24 cellular contexts compared by ENCODE assay signal in genomic region chr1:91745649-91746383, GRCh38.
DNase-seq lines count a peak whose midpoint lies in the region; ATAC-seq, FAIRE-seq and TF ChIP-seq lines count a peak whose summit lies in the region.
"Had no signal": no experiment of that assay in that cellular context is flagged by ENCODE, and none has a peak within 500 bp of the region (broad histone marks: within the 10 kb centered on the region; RNA-seq: fewer than 3 reads in every experiment).

No MANE protein-coding gene starts in this region.

- H3K36me3 ChIP-seq in K562 (ENCODE audit: control insufficient read depth, insufficient read depth, low read length) (no peaks in the 10 kb centered on the region; the same call in 1 of the 3 replicates), prostate gland (no peaks in the 10 kb centered on the region), tibial nerve (peaks cover 0 to 6% (median 0%) of the 10 kb centered on the region in 3 donors), Caco-2 (ENCODE audit: control insufficient read depth, insufficient read depth, low read length) (no peaks in the 10 kb centered on the region)
- H3K36me3 ChIP-seq: Peyer's patch had no signal

- CTCF ChIA-PET in K562 (lab: Yijun Ruan, JAX; ENCODE audit: low intra/inter-chr PET ratio) = no interaction called here
- CTCF ChIA-PET in Caco-2 (lab: Charles Lee) = no interaction called here

- peaks cover 10% of the 10 kb centered on the region; the same call in 1 of the 2 replicates for H3K9me3 ChIP-seq in K562 (replicated peaks; ENCODE audit: control insufficient read depth, insufficient read depth, low read depth, low read length)
- no peaks in the 10 kb centered on the region for H3K9me3 ChIP-seq in prostate gland
- peaks cover 0 to 4% (median 0%) of the 10 kb centered on the region in 4 donors for H3K9me3 ChIP-seq in tibial nerve
- H3K9me3 ChIP-seq in Caco-2 = no peaks in the 10 kb centered on the region
- H3K9me3 ChIP-seq: Peyer's patch, psoas muscle had no signal

- no peaks in the 10 kb centered on the region for H3K27me3 ChIP-seq in K562 (ENCODE audit: control insufficient read depth in 2 of 2, insufficient read depth in 2 of 2, low read length in 2 of 2)
- no peaks in the 10 kb centered on the region for H3K27me3 ChIP-seq in foreskin keratinocyte
- H3K27me3 ChIP-seq in prostate gland (replicated peaks; ENCODE audit: insufficient read depth) = no peaks in the 10 kb centered on the region
- no peaks in the 10 kb centered on the region for H3K27me3 ChIP-seq in tibial nerve
- H3K27me3 ChIP-seq in Caco-2 (replicated peaks; ENCODE audit: control insufficient read depth, insufficient read depth, low read length) = no peaks in the 10 kb centered on the region
- H3K27me3 ChIP-seq: BLaER1, Peyer's patch had no signal

- H4K20me1 ChIP-seq in K562 (replicated peaks; ENCODE audit: control insufficient read depth, insufficient read depth, low read length) = no peaks in the 10 kb centered on the region
- H4K20me1 ChIP-seq: BLaER1 had no signal

- no peak overlapping the region for H2AFZ ChIP-seq in K562 (ENCODE audit: low read depth, low read length)

- intact Hi-C loops in K562 (cut with micrococcal nuclease) (no loop called here), prostate gland (cut with DNase I) (no loop called here), Caco-2 (cut with micrococcal nuclease; ENCODE audit: unreplicated experiment) (no loop called here)

- ATAC-seq in K562 = no peak
- peak; percentile 91 for ATAC-seq in foreskin keratinocyte
- ATAC-seq in GM21825 (IDR thresholded peaks at IDR 0.05; ENCODE audit: unreplicated experiment) = no peak
- ATAC-seq: activated CD8-positive, alpha-beta T cell treated with anti-CD3 and anti-CD28 coated beads for 36 hours; effector memory CD8-positive, alpha-beta T cell; stimulated activated naive CD8-positive, alpha-beta T cell treated with anti-CD3 and anti-CD28 coated beads, Interleukin-15, amount 100 ng/mL, for 72 hours had no signal

- in situ Hi-C loops in K562 (cut with MboI) = no loop called here

- no peak overlapping the region for H3K4me3 Mint-ChIP-seq in Caco-2 (ENCODE audit: unreplicated experiment)
- H3K4me3 Mint-ChIP-seq: activated CD8-positive, alpha-beta T cell treated with anti-CD3 and anti-CD28 coated beads for 36 hours; effector memory CD8-positive, alpha-beta T cell; stimulated activated naive CD8-positive, alpha-beta T cell treated with anti-CD3 and anti-CD28 coated beads, Interleukin-15, amount 100 ng/mL, for 72 hours had no signal

- H3K36me3 Mint-ChIP-seq in Caco-2 (ENCODE audit: insufficient read depth, unreplicated experiment) = no peaks in the 10 kb centered on the region

- no peak overlapping the region for H3K4me2 ChIP-seq in K562 (ENCODE audit: insufficient read depth, low read length)
- H3K4me2 ChIP-seq: BLaER1, smooth muscle cell had no signal

- H3K9me1 ChIP-seq in K562 (ENCODE audit: control insufficient read depth, insufficient read depth, low read length) = no peaks in the 10 kb centered on the region

- TF ChIP-seq POLR2A in K562 (conservative IDR thresholded peaks at IDR 0.05) (no peak), prostate gland (IDR thresholded peaks at IDR 0.05) (no peak), tibial nerve (IDR thresholded peaks at IDR 0.05) (no peak)

- H3K27ac ChIP-seq in 22Rv1 (peak overlapping the region; percentile 40; the same call in 1 of the 2 replicates), K562 (ENCODE audit: extremely low read depth, low read depth, low read length) (no peak overlapping the region), foreskin keratinocyte (peak overlapping the region; percentile 26), prostate gland (peak overlapping the region; percentile 66 to 72), tibial nerve (peak overlapping the region in 2 of 4 donors; percentile 42 to 84)
- H3K27ac ChIP-seq: BLaER1 had no signal

- no peaks in the 10 kb centered on the region for H3K27me3 Mint-ChIP-seq in Caco-2 (ENCODE audit: insufficient read depth, unreplicated experiment)
- H3K27me3 Mint-ChIP-seq: activated CD8-positive, alpha-beta T cell treated with anti-CD3 and anti-CD28 coated beads for 36 hours; effector memory CD8-positive, alpha-beta T cell; stimulated activated naive CD8-positive, alpha-beta T cell treated with anti-CD3 and anti-CD28 coated beads, Interleukin-15, amount 100 ng/mL, for 72 hours had no signal

- BruUV-seq in K562 (replicated peaks; lab: Mats Ljungman, UMichigan) = no TSS peak
- BruUV-seq in Caco-2 (replicated peaks; lab: Mats Ljungman, UMichigan) = no TSS peak

- no peak overlapping the region for H3K27ac Mint-ChIP-seq in Caco-2 (ENCODE audit: unreplicated experiment)
- H3K27ac Mint-ChIP-seq: activated CD8-positive, alpha-beta T cell treated with anti-CD3 and anti-CD28 coated beads for 36 hours; stimulated activated naive CD8-positive, alpha-beta T cell treated with anti-CD3 and anti-CD28 coated beads, Interleukin-15, amount 100 ng/mL, for 72 hours had no signal

- H3K9ac ChIP-seq in K562 (ENCODE audit: insufficient read depth in 1 of 2, low read depth in 2 of 2, low read length in 2 of 2) = no peak overlapping the region
- H3K9ac ChIP-seq: BLaER1 had no signal

- H3K4me1 Mint-ChIP-seq in Caco-2 (ENCODE audit: low read depth, unreplicated experiment) = peaks cover 10% of the 10 kb centered on the region

- H3K4me1 ChIP-seq in K562 (replicated peaks in 1 of 2; ENCODE audit: control insufficient read depth in 2 of 2, insufficient read depth in 2 of 2, low read length in 2 of 2) (no peaks in the 10 kb centered on the region), foreskin keratinocyte (peaks cover 9% of the 10 kb centered on the region), prostate gland (replicated peaks) (peaks cover 11% of the 10 kb centered on the region), tibial nerve (peaks cover 7 to 95% (median 31%) of the 10 kb centered on the region in 4 donors), Caco-2 (no peaks in the 10 kb centered on the region)

- TF ChIP-seq RAD21 in K562 (CRISPR knock-in tag; conservative IDR thresholded peaks at IDR 0.05 in 1 of 2, IDR thresholded peaks at IDR 0.05 in 1 of 2) = no peak

- peaks cover 15% of the 10 kb centered on the region for H3K9me3 Mint-ChIP-seq in Caco-2 (ENCODE audit: unreplicated experiment)

- H3K79me2 ChIP-seq in K562 (ENCODE audit: control insufficient read depth, insufficient read depth, low read length) = no peaks in the 10 kb centered on the region

- 77% methylated on average over 5 of the region's 5 CpGs for WGBS in K562 (ENCODE audit: insufficient coverage, low coverage, missing lambda C conversion rate)
- 30% methylated on average over 5 of the region's 5 CpGs for WGBS in prostate gland
- 45 to 51% methylated on average over 5 of the region's 5 CpGs for whole genome bisulfite sequencing in tibial nerve, 2 donors

- TF ChIP-seq CTCF in 22Rv1 (IDR thresholded peaks at IDR 0.05) = no peak
- no peak for TF ChIP-seq CTCF in K562 (IDR thresholded peaks at IDR 0.05 in 2 of 3, conservative IDR thresholded peaks at IDR 0.05 in 1 of 3; ENCODE audit: insufficient read depth in 2 of 3, low read depth in 1 of 3, low read length in 3 of 3)
- TF ChIP-seq CTCF in foreskin keratinocyte (conservative IDR thresholded peaks at IDR 0.05) = no peak
- TF ChIP-seq CTCF in prostate gland (IDR thresholded peaks at IDR 0.05) = no peak
- TF ChIP-seq CTCF in tibial nerve (IDR thresholded peaks at IDR 0.05) = no peak
- TF ChIP-seq CTCF in Caco-2 (IDR thresholded peaks at IDR 0.05; ENCODE audit: insufficient read depth in 1 of 2, low read depth in 1 of 2, low read length in 1 of 2, severe bottlenecking in 1 of 2, unreplicated experiment in 1 of 2) = no peak

- H3K4me3 ChIP-seq in K562 = no peak overlapping the region
- no peak overlapping the region for H3K4me3 ChIP-seq in prostate gland
- H3K4me3 ChIP-seq in tibial nerve = no peak overlapping the region
- no peak overlapping the region for H3K4me3 ChIP-seq in Caco-2 (ENCODE audit: low read depth, low read length)
- H3K4me3 ChIP-seq: BLaER1, Peyer's patch, psoas muscle, smooth muscle cell had no signal

- DNase-seq in K562 (ENCODE audit: extremely low read depth in 1 of 4, low spot score in 3 of 4) (no peak), foreskin keratinocyte (peak; percentile 90 to 96), prostate gland (ENCODE audit: low spot score) (no peak), tibial nerve (ENCODE audit: low spot score in 2 of 2) (no peak), Caco-2 (no peak), NCI-H69 (lab: John Stamatoyannopoulos, UW) (no peak)
- DNase-seq: activated CD8-positive, alpha-beta T cell treated with anti-CD3 and anti-CD28 coated beads for 36 hours; activated naive CD4-positive, alpha-beta T cell treated with Interleukin-2 at 50 U/mL for 16 hours; Calu3; effector memory CD8-positive, alpha-beta T cell; Karpas-422; midbrain; NCI-H1092; NK-92 treated with Interleukin-12 subunit alpha and Interleukin-12 subunit beta, amount 100 ng/mL, for 24 hours; Peyer's patch; stimulated activated CD4-positive, alpha-beta T cell treated with anti-CD3 and anti-CD28 coated beads, Interleukin-4, amount 100 ng/mL, for 1 hour; stimulated activated naive CD8-positive, alpha-beta T cell treated with anti-CD3 and anti-CD28 coated beads, Interleukin-15, amount 100 ng/mL, for 72 hours had no signal

- POLR2A ChIA-PET in K562 (lab: Yijun Ruan, JAX) = interaction anchor here (0.6 to 1.6 kb wide), 4 partner anchors 9 to 107 kb away, joined by 3 to 4 read pairs (median 4); no protein-coding TSS in a partner anchor
- POLR2A ChIA-PET in Caco-2 (lab: Charles Lee) = no interaction called here

- no peak for TF ChIP-seq EP300 in K562 (IDR thresholded peaks at IDR 0.05; ENCODE audit: low read length)
- no peak for TF ChIP-seq EP300 in tibial nerve (IDR thresholded peaks at IDR 0.05)

- FAIRE-seq in K562 (lab: Jason Lieb, UNC) = no peak
- FAIRE-seq: H54, urothelium cell line had no signal

TF ChIP-seq in K562, 482 proteins besides CTCF, POLR2A, EP300 and RAD21:
- TF ChIP-seq FOXJ2 (tag; IDR thresholded peaks at IDR 0.05) = peak; percentile 69; the same call in 1 of the 2 replicates
- TF ChIP-seq KDM5B (IDR thresholded peaks at IDR 0.05; ENCODE audit: insufficient replicate concordance, low read depth, low read length) = no peak

Comparison
In these comparisons a context has a peak if more than half of its experiments do, and no peak if none do; other contexts are left out.
1. DNase-seq: peak in foreskin keratinocyte (2 of 2); none in K562 (0 of 4), prostate gland (single experiment), tibial nerve (0 of 2), Caco-2 (0 of 2) and NCI-H69 (single experiment).